3 cellular contexts compared by ENCODE assay signal in genomic region chr7:128879461-128879938, GRCh38.
A peak's percentile ranks its signal among the peaks of the same experiment; 100 is the strongest.
TF ChIP-seq lines count a peak whose summit lies in the region.

No MANE protein-coding gene starts in this region.

TF ChIP-seq in A549, 52 proteins besides CTCF, POLR2A, EP300 and RAD21 (continues in another document):
- TF ChIP-seq POLR2AphosphoS2 (conservative IDR thresholded peaks at IDR 0.05; ENCODE audit: low read length) (no peak), ESRRA (IDR thresholded peaks at IDR 0.05; ENCODE audit: borderline replicate concordance, low read length) (no peak), TP53 (CRISPR knock-in tag; IDR thresholded peaks at IDR 0.05) (no peak), JUN (IDR thresholded peaks at IDR 0.05) (no peak), CHD4 (IDR thresholded peaks at IDR 0.05; ENCODE audit: borderline replicate concordance) (no peak), HES2 (IDR thresholded peaks at IDR 0.05) (no peak), MAX (IDR thresholded peaks at IDR 0.05) (no peak), NPAS2 (CRISPR knock-in tag; IDR thresholded peaks at IDR 0.05; ENCODE audit: borderline replicate concordance) (no peak), ATOH8 (CRISPR knock-in tag; IDR thresholded peaks at IDR 0.05; ENCODE audit: low read depth) (no peak), ZFP36 (IDR thresholded peaks at IDR 0.05; ENCODE audit: borderline replicate concordance, partially characterized antibody) (no peak), ZSCAN20 (CRISPR knock-in tag; IDR thresholded peaks at IDR 0.05) (no peak), CBX8 (IDR thresholded peaks at IDR 0.05) (no peak), CHD2 (IDR thresholded peaks at IDR 0.05; ENCODE audit: low read length, partially characterized antibody) (no peak), RCOR1 (IDR thresholded peaks at IDR 0.05; ENCODE audit: low read depth, low read length) (no peak)
- TF ChIP-seq, protein P1, sequence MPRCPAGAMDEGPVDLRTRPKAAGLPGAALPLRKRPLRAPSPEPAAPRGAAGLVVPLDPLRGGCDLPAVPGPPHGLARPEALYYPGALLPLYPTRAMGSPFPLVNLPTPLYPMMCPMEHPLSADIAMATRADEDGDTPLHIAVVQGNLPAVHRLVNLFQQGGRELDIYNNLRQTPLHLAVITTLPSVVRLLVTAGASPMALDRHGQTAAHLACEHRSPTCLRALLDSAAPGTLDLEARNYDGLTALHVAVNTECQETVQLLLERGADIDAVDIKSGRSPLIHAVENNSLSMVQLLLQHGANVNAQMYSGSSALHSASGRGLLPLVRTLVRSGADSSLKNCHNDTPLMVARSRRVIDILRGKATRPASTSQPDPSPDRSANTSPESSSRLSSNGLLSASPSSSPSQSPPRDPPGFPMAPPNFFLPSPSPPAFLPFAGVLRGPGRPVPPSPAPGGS (IDR thresholded peaks at IDR 0.05), result no peak
- TF ChIP-seq, protein P2, sequence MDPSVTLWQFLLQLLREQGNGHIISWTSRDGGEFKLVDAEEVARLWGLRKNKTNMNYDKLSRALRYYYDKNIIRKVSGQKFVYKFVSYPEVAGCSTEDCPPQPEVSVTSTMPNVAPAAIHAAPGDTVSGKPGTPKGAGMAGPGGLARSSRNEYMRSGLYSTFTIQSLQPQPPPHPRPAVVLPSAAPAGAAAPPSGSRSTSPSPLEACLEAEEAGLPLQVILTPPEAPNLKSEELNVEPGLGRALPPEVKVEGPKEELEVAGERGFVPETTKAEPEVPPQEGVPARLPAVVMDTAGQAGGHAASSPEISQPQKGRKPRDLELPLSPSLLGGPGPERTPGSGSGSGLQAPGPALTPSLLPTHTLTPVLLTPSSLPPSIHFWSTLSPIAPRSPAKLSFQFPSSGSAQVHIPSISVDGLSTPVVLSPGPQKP (IDR thresholded peaks at IDR 0.05; ENCODE audit: low read depth, low read length), result no peak
- TF ChIP-seq, protein P3, sequence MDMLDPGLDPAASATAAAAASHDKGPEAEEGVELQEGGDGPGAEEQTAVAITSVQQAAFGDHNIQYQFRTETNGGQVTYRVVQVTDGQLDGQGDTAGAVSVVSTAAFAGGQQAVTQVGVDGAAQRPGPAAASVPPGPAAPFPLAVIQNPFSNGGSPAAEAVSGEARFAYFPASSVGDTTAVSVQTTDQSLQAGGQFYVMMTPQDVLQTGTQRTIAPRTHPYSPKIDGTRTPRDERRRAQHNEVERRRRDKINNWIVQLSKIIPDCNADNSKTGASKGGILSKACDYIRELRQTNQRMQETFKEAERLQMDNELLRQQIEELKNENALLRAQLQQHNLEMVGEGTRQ (IDR thresholded peaks at IDR 0.05), result no peak

TF ChIP-seq in GM23338, 12 proteins besides CTCF, POLR2A, EP300 and RAD21 (continues in another document):
- TF ChIP-seq NANOG (IDR thresholded peaks at IDR 0.05; ENCODE audit: borderline replicate concordance) (no peak), EZH2 (IDR thresholded peaks at IDR 0.05; ENCODE audit: low read depth, unreplicated experiment) (no peak), ZNF462 (CRISPR knock-in tag; IDR thresholded peaks at IDR 0.05) (no peak), EZH2phosphoT487 (IDR thresholded peaks at IDR 0.05; ENCODE audit: unreplicated experiment) (no peak), POLR2AphosphoS5 (IDR thresholded peaks at IDR 0.05; ENCODE audit: low read depth) (no peak), CREB1 (CRISPR knock-in tag; IDR thresholded peaks at IDR 0.05; ENCODE audit: low read depth) (no peak), ZNF114 (CRISPR knock-in tag; IDR thresholded peaks at IDR 0.05) (no peak)
- TF ChIP-seq, protein P4, sequence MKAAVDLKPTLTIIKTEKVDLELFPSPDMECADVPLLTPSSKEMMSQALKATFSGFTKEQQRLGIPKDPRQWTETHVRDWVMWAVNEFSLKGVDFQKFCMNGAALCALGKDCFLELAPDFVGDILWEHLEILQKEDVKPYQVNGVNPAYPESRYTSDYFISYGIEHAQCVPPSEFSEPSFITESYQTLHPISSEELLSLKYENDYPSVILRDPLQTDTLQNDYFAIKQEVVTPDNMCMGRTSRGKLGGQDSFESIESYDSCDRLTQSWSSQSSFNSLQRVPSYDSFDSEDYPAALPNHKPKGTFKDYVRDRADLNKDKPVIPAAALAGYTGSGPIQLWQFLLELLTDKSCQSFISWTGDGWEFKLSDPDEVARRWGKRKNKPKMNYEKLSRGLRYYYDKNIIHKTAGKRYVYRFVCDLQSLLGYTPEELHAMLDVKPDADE (IDR thresholded peaks at IDR 0.05), result no peak

TF ChIP-seq in K562, 482 proteins besides CTCF, POLR2A, EP300 and RAD21:
- TF ChIP-seq MAFG (tag; conservative IDR thresholded peaks at IDR 0.05) (no peak), ZC3H8 (IDR thresholded peaks at IDR 0.05) (no peak), TOE1 (IDR thresholded peaks at IDR 0.05; ENCODE audit: borderline replicate concordance) (peak; percentile 67; the same call in 1 of the 2 replicates), TOE1 (CRISPR knock-in tag; IDR thresholded peaks at IDR 0.05; ENCODE audit: borderline replicate concordance, low read depth) (no peak), MITF (IDR thresholded peaks at IDR 0.05) (0 out of 2 replicates have a peak, but pooled peaks have one; percentile 11), RAD51 (IDR thresholded peaks at IDR 0.05; ENCODE audit: borderline replicate concordance, low read depth) (peak; percentile 76; the same call in 1 of the 2 replicates), THRB (CRISPR knock-in tag; conservative IDR thresholded peaks at IDR 0.05) (no peak), ZNF124 (CRISPR knock-in tag; IDR thresholded peaks at IDR 0.05) (no peak), CBFA2T2 (conservative IDR thresholded peaks at IDR 0.05) (0 out of 2 replicates have a peak, but pooled peaks have one; percentile 7), MCM3 (IDR thresholded peaks at IDR 0.05) (0 out of 2 replicates have a peak, but pooled peaks have one; percentile 16), HNRNPLL (IDR thresholded peaks at IDR 0.05; ENCODE audit: low read depth, low read length, poor library complexity, severe bottlenecking) (no peak), NR2C1 (IDR thresholded peaks at IDR 0.05) (no peak), NR2C1 (tag; IDR thresholded peaks at IDR 0.05) (no peak), BHLHE40 (IDR thresholded peaks at IDR 0.05; ENCODE audit: low read length) (peak; percentile 83), MLX (CRISPR knock-in tag; conservative IDR thresholded peaks at IDR 0.05) (0 out of 4 replicates have a peak, but pooled peaks of 1 of the 2 experiments have one; percentile 24)
- TF ChIP-seq, protein P5, sequence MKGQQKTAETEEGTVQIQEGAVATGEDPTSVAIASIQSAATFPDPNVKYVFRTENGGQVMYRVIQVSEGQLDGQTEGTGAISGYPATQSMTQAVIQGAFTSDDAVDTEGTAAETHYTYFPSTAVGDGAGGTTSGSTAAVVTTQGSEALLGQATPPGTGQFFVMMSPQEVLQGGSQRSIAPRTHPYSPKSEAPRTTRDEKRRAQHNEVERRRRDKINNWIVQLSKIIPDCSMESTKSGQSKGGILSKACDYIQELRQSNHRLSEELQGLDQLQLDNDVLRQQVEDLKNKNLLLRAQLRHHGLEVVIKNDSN (CRISPR knock-in tag; IDR thresholded peaks at IDR 0.05), result peak; percentile 71
- TF ChIP-seq, protein P6, sequence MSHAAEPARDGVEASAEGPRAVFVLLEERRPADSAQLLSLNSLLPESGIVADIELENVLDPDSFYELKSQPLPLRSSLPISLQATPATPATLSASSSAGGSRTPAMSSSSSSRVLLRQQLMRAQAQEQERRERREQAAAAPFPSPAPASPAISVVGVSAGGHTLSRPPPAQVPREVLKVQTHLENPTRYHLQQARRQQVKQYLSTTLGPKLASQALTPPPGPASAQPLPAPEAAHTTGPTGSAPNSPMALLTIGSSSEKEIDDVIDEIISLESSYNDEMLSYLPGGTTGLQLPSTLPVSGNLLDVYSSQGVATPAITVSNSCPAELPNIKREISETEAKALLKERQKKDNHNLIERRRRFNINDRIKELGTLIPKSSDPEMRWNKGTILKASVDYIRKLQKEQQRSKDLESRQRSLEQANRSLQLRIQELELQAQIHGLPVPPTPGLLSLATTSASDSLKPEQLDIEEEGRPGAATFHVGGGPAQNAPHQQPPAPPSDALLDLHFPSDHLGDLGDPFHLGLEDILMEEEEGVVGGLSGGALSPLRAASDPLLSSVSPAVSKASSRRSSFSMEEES (CRISPR knock-in tag; IDR thresholded peaks at IDR 0.05), result peak; percentile 19; the same call in 1 of the 2 replicates
- TF ChIP-seq, protein P3 (CRISPR knock-in tag; IDR thresholded peaks at IDR 0.05), result peak; percentile 81
- TF ChIP-seq, protein P7, sequence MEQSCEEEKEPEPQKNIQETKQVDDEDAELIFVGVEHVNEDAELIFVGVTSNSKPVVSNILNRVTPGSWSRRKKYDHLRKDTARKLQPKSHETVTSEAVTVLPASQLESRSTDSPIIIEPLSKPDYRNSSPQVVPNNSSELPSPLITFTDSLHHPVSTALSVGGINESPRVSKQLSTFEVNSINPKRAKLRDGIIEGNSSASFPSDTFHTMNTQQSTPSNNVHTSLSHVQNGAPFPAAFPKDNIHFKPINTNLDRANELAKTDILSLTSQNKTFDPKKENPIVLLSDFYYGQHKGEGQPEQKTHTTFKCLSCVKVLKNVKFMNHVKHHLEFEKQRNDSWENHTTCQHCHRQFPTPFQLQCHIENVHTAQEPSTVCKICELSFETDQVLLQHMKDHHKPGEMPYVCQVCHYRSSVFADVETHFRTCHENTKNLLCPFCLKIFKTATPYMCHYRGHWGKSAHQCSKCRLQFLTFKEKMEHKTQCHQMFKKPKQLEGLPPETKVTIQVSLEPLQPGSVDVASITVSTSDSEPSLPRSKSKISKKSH (CRISPR knock-in tag; IDR thresholded peaks at IDR 0.05), result no peak
